In the genomic region with DNA sequence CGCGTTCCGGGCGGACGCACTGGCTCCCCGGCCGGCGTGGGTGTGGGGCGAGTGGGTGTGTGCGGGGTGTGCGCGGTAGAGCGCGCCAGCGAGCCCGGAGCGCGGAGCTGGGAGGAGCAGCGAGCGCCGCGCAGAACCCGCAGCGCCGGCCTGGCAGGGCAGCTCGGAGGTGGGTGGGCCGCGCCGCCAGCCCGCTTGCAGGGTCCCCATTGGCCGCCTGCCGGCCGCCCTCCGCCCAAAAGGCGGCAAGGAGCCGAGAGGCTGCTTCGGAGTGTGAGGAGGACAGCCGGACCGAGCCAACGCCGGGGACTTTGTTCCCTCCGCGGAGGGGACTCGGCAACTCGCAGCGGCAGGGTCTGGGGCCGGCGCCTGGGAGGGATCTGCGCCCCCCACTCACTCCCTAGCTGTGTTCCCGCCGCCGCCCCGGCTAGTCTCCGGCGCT, we compare ENCODE assay signal across 8 cellular contexts. TPM values are rescaled to one million over a fixed set of nuclear protein-coding genes. Genes with fewer than 3 reads are reported as not detected.
A peak's percentile ranks its signal among the peaks of the same experiment; 100 is the strongest.
DNase-seq lines count a peak whose midpoint lies in the region; ATAC-seq and TF ChIP-seq lines count a peak whose summit lies in the region.

A gene (plus strand): TSS at position 264 of the 442 bp plus-strand sequence. CDS start 1,211 bp downstream, outside the sequence.

- no peaks in the 10 kb centered on the region for H3K9me3 ChIP-seq in breast epithelium

- TF ChIP-seq POLR2A in breast epithelium (IDR thresholded peaks at IDR 0.05): no peak

- H3K27me3 ChIP-seq in breast epithelium: peaks cover 0 to 34% of the 10 kb centered on the region in 2 donors

- intact Hi-C loops in breast epithelium (cut with DNase I; ENCODE audit: low total_unique reads): no loop called here

- H3K36me3 ChIP-seq in breast epithelium: no peaks in the 10 kb centered on the region

- ATAC-seq in HG02571 (IDR thresholded peaks at IDR 0.05; ENCODE audit: unreplicated experiment): peak; percentile 38

- peak; percentile 28 for DNase-seq in activated CD4-positive, alpha-beta T cell treated with anti-CD3 and anti-CD28 coated beads for 48 hours
- no peak for DNase-seq in activated CD4-positive, alpha-beta T cell treated with anti-CD3 and anti-CD28 coated beads, Interleukin-2, amount 50 U/mL, for 4 hours
- DNase-seq in NCI-H526 (lab: John Stamatoyannopoulos, UW): peak; percentile 18 to 80
- no peak for DNase-seq in breast epithelium (ENCODE audit: low spot score in 2 of 2)
- peak; percentile 56 for DNase-seq in iris pigment epithelial cell (ENCODE audit: low read depth)
- no peak for DNase-seq in NCI-H2107 treated with DMSO at 0.1 percent for 48 hours (lab: John Stamatoyannopoulos, UW; ENCODE audit: unreplicated experiment)

- peaks cover 7 to 8% of the 10 kb centered on the region in 2 donors for H3K4me1 ChIP-seq in breast epithelium

- peak within 1 kb of the TSS; percentile 58 to 80 (median 74) for H3K4me3 ChIP-seq in breast epithelium
- peak within 1 kb of the TSS; percentile 42 to 68 (median 56) for H3K4me3 ChIP-seq in skin epidermis

- TF ChIP-seq CTCF in breast epithelium (IDR thresholded peaks at IDR 0.05): no peak

- H3K27ac ChIP-seq in breast epithelium (peak within 1 kb of the TSS; percentile 50 to 59), skin epidermis (peak within 1 kb of the TSS; percentile 2 to 92 (median 78))

RNA-seq across cellular contexts. Expression of the gene that starts here (rescaled TPM):
- total RNA-seq in breast epithelium: 10 to 100 TPM; 14.7 to 42.6 (median 34.5) TPM

Comparison
In these comparisons a context has a peak if more than half of its experiments do, and no peak if none do; other contexts are left out.
1. DNase-seq: peak in activated CD4-positive, alpha-beta T cell treated with anti-CD3 and anti-CD28 coated beads for 48 hours (single experiment), NCI-H526 (2 of 2) and iris pigment epithelial cell (single experiment); none in activated CD4-positive, alpha-beta T cell treated with anti-CD3 and anti-CD28 coated beads, Interleukin-2, amount 50 U/mL, for 4 hours (0 of 2), breast epithelium (0 of 2) and NCI-H2107 treated with DMSO at 0.1 percent for 48 hours (single experiment).